Comparison of ENCODE assay signal across 8 cellular contexts in genomic region chr4:92305148-92305877, GRCh38. TPM values are rescaled to one million over a fixed set of nuclear protein-coding genes. Genes with fewer than 3 reads are reported as not detected.
DNase-seq lines count a peak whose midpoint lies in the region; ATAC-seq and TF ChIP-seq lines count a peak whose summit lies in the region.

No MANE protein-coding gene starts in this region.

- BruUV-seq in PC-9 (replicated peaks; lab: Mats Ljungman, UMichigan), result no TSS peak

- 0% methylated on average over 12 of the region's 68 CpGs for whole genome bisulfite sequencing in esophagus muscularis mucosa
- 1% methylated on average over 65 to 68 of the region's 68 CpGs for WGBS in aorta, 2 donors

- no peak for DNase-seq in activated CD4-positive, alpha-beta T cell treated with anti-CD3 and anti-CD28 coated beads, Interleukin-2, amount 10 ng/mL, durations not matched to agents 24 days and 14 days
- DNase-seq in activated CD4-positive, alpha-beta T cell treated with anti-CD3 and anti-CD28 coated beads for 1 hour, result no peak
- peak in 1 of 2 experiments; percentile 40 for DNase-seq in PC-9
- DNase-seq in esophagus muscularis mucosa (ENCODE audit: extremely low spot score), result peak; percentile 91
- peak in 2 of 3 donors; percentile 4 to 55 for DNase-seq in mucosa of descending colon
- peak; percentile 62 to 79 for DNase-seq in aorta
- DNase-seq in activated T-cell treated with anti-CD3 and anti-CD28 coated beads, Interleukin-2, amount 50 U/mL, for 4 hours, result no peak

- no peaks in the 10 kb centered on the region for H3K9me2 ChIP-seq in PC-9 (ENCODE audit: insufficient read depth)

- peak; percentile 42 for ATAC-seq in mucosa of descending colon
- peak; percentile 72 for ATAC-seq in aorta (ENCODE audit: low FRiP score)
- no peak for ATAC-seq in GM21423 (IDR thresholded peaks at IDR 0.05; ENCODE audit: unreplicated experiment)
- ATAC-seq in activated T-cell treated with anti-CD3 and anti-CD28 coated beads, Interleukin-2, amount 50 U/mL, for 4 hours, result no peak

- H3K36me3 ChIP-seq in PC-9 (ENCODE audit: low read depth) (no peaks in the 10 kb centered on the region), esophagus muscularis mucosa (no peaks in the 10 kb centered on the region), mucosa of descending colon (ENCODE audit: low read depth) (no peaks in the 10 kb centered on the region), aorta (ENCODE audit: control insufficient read depth in 1 of 2, insufficient read depth in 2 of 2, low read length in 1 of 2) (no peaks in the 10 kb centered on the region)

- H3K27me3 Mint-ChIP-seq in activated CD4-positive, alpha-beta T cell treated with anti-CD3 and anti-CD28 coated beads, Interleukin-2, amount 10 ng/mL, durations not matched to agents 24 days and 14 days, result peaks cover 33% of the 10 kb centered on the region
- peaks cover 28% of the 10 kb centered on the region for H3K27me3 Mint-ChIP-seq in activated T-cell treated with anti-CD3 and anti-CD28 coated beads, Interleukin-2, amount 50 U/mL, for 4 hours (ENCODE audit: low read depth)

- peak overlapping the region; percentile 66 for H3K27ac Mint-ChIP-seq in activated CD4-positive, alpha-beta T cell treated with anti-CD3 and anti-CD28 coated beads, Interleukin-2, amount 10 ng/mL, durations not matched to agents 24 days and 14 days

- no peaks in the 10 kb centered on the region for H3K9me3 ChIP-seq in PC-9 (ENCODE audit: insufficient read depth, low read depth)
- no peaks in the 10 kb centered on the region for H3K9me3 ChIP-seq in esophagus muscularis mucosa
- no peaks in the 10 kb centered on the region for H3K9me3 ChIP-seq in mucosa of descending colon
- H3K9me3 ChIP-seq in aorta (ENCODE audit: control insufficient read depth, low read length), result no peaks in the 10 kb centered on the region

- no peak for TF ChIP-seq CTCF in PC-9 (conservative IDR thresholded peaks at IDR 0.05)
- TF ChIP-seq CTCF in esophagus muscularis mucosa (IDR thresholded peaks at IDR 0.05), result no peak
- no peak for TF ChIP-seq CTCF in mucosa of descending colon (IDR thresholded peaks at IDR 0.05)

- no peak overlapping the region for H2AFZ ChIP-seq in PC-9

- H3F3A ChIP-seq in PC-9 (ENCODE audit: insufficient read depth, low read depth), result no peaks in the 10 kb centered on the region

- no peak overlapping the region for H3K27ac ChIP-seq in PC-9
- H3K27ac ChIP-seq in esophagus muscularis mucosa (replicated peaks in 1 of 4), result no peak overlapping the region
- H3K27ac ChIP-seq in aorta (ENCODE audit: low read depth in 1 of 2, low read length in 2 of 2), result no peak overlapping the region

- no peaks in the 10 kb centered on the region for H3K79me2 ChIP-seq in PC-9 (ENCODE audit: low read depth)

- TF ChIP-seq EP300 in esophagus muscularis mucosa (IDR thresholded peaks at IDR 0.05), result no peak

- intact Hi-C loops in activated CD4-positive, alpha-beta T cell treated with anti-CD3 and anti-CD28 coated beads, Interleukin-2, amount 10 ng/mL, durations not matched to agents 24 days and 14 days (cut with micrococcal nuclease), result no loop called here
- intact Hi-C loops in PC-9 (cut with micrococcal nuclease; ENCODE audit: unreplicated experiment), result no loop called here
- intact Hi-C loops in esophagus muscularis mucosa (cut with DNase I), result no loop called here
- intact Hi-C loops in mucosa of descending colon (cut with DNase I, micrococcal nuclease), result no loop called here
- intact Hi-C loops in aorta (cut with DNase I), result no loop called here

- H3K4me3 Mint-ChIP-seq in activated CD4-positive, alpha-beta T cell treated with anti-CD3 and anti-CD28 coated beads, Interleukin-2, amount 10 ng/mL, durations not matched to agents 24 days and 14 days, result no peak overlapping the region
- no peak overlapping the region for H3K4me3 Mint-ChIP-seq in activated T-cell treated with anti-CD3 and anti-CD28 coated beads, Interleukin-2, amount 50 U/mL, for 4 hours

- H3K4me2 ChIP-seq in PC-9, result peak overlapping the region; percentile 28; the same call in 1 of the 2 replicates

- H3K4me3 ChIP-seq in PC-9 (no peak overlapping the region), esophagus muscularis mucosa (peak overlapping the region; percentile 40 to 54 (median 41)), mucosa of descending colon (no peak overlapping the region), aorta (ENCODE audit: low read length in 2 of 2) (peak overlapping the region in 1 of 2 donors; percentile 33)

- TF ChIP-seq POLR2A in esophagus muscularis mucosa (IDR thresholded peaks at IDR 0.05; ENCODE audit: low read depth), result no peak

- H3K9me3 Mint-ChIP-seq in activated CD4-positive, alpha-beta T cell treated with anti-CD3 and anti-CD28 coated beads, Interleukin-2, amount 10 ng/mL, durations not matched to agents 24 days and 14 days, result no peaks in the 10 kb centered on the region
- H3K9me3 Mint-ChIP-seq in activated T-cell treated with anti-CD3 and anti-CD28 coated beads, Interleukin-2, amount 50 U/mL, for 4 hours, result no peaks in the 10 kb centered on the region

- peaks cover 2% of the 10 kb centered on the region for H3K4me1 Mint-ChIP-seq in activated CD4-positive, alpha-beta T cell treated with anti-CD3 and anti-CD28 coated beads, Interleukin-2, amount 10 ng/mL, durations not matched to agents 24 days and 14 days
- no peaks in the 10 kb centered on the region for H3K4me1 Mint-ChIP-seq in activated T-cell treated with anti-CD3 and anti-CD28 coated beads, Interleukin-2, amount 50 U/mL, for 4 hours (ENCODE audit: low read depth)

- H4K20me1 ChIP-seq in PC-9 (ENCODE audit: insufficient read depth), result no peaks in the 10 kb centered on the region

- CTCF ChIA-PET in PC-9 (lab: Charles Lee), result no interaction called here

- POLR2A ChIA-PET in PC-9 (lab: Charles Lee; ENCODE audit: unreplicated experiment), result no interaction called here

- H3K36me3 Mint-ChIP-seq in activated CD4-positive, alpha-beta T cell treated with anti-CD3 and anti-CD28 coated beads, Interleukin-2, amount 10 ng/mL, durations not matched to agents 24 days and 14 days (ENCODE audit: low read depth), result peaks cover 2% of the 10 kb centered on the region
- H3K36me3 Mint-ChIP-seq in activated T-cell treated with anti-CD3 and anti-CD28 coated beads, Interleukin-2, amount 50 U/mL, for 4 hours (ENCODE audit: insufficient read depth), result no peaks in the 10 kb centered on the region

- H3K27me3 ChIP-seq in PC-9 (ENCODE audit: insufficient read depth, low read depth) (peaks cover 3% of the 10 kb centered on the region; the same call in 1 of the 2 replicates), esophagus muscularis mucosa (peaks cover 0 to 57% (median 12%) of the 10 kb centered on the region in 4 donors), aorta (ENCODE audit: control insufficient read depth in 1 of 2, insufficient read depth in 2 of 2, low read length in 1 of 2) (no peaks in the 10 kb centered on the region)

- H3K4me1 ChIP-seq in PC-9 (replicated peaks; ENCODE audit: insufficient read depth) (no peaks in the 10 kb centered on the region), esophagus muscularis mucosa (peaks cover 23 to 30% (median 28%) of the 10 kb centered on the region in 4 donors), mucosa of descending colon (ENCODE audit: low read depth) (no peaks in the 10 kb centered on the region), aorta (ENCODE audit: control insufficient read depth in 1 of 2, insufficient read depth in 2 of 2, low read length in 2 of 2) (no peaks in the 10 kb centered on the region)

RNA-seq across cellular contexts. Expression of gene GRID2, which starts 1.5 kb away (rescaled TPM):
- total RNA-seq in activated CD4-positive, alpha-beta T cell treated with anti-CD3 and anti-CD28 coated beads, Interleukin-2, amount 10 ng/mL, durations not matched to agents 24 days and 14 days, result not detected in 2 replicates
- total RNA-seq in PC-9 (2021), result not detected in 2 replicates
- under 1 TPM in 2 of 4 donors, not detected in 2; 0.06 to 0.17 TPM for total RNA-seq in esophagus muscularis mucosa
- under 1 TPM in 1 of 3 donors, not detected in 2; 0.44 TPM for total RNA-seq in mucosa of descending colon
- total RNA-seq in aorta, result under 1 TPM; 0.13 to 0.18 TPM
- polyA plus RNA-seq in aorta, result not detected
- under 1 TPM in 1 of 3 donors, not detected in 2; 0.22 TPM for total RNA-seq in activated T-cell treated with anti-CD3 and anti-CD28 coated beads, Interleukin-2, amount 50 U/mL, for 4 hours

Comparison
In these comparisons a context has a peak if more than half of its experiments do, and no peak if none do; other contexts are left out.
1. DNase-seq: peak in esophagus muscularis mucosa (single experiment), mucosa of descending colon (2 of 3) and aorta (2 of 2); none in activated CD4-positive, alpha-beta T cell treated with anti-CD3 and anti-CD28 coated beads, Interleukin-2, amount 10 ng/mL, durations not matched to agents 24 days and 14 days (single experiment), activated CD4-positive, alpha-beta T cell treated with anti-CD3 and anti-CD28 coated beads for 1 hour (single experiment) and activated T-cell treated with anti-CD3 and anti-CD28 coated beads, Interleukin-2, amount 50 U/mL, for 4 hours (single experiment).
2. H3K4me3 ChIP-seq: peak in esophagus muscularis mucosa (4 of 4); none in PC-9 (single experiment) and mucosa of descending colon (single experiment).
3. ATAC-seq: peak in mucosa of descending colon (single experiment) and aorta (single experiment); none in GM21423 (single experiment) and activated T-cell treated with anti-CD3 and anti-CD28 coated beads, Interleukin-2, amount 50 U/mL, for 4 hours (0 of 2).